Comparison of ENCODE assay signal across 13 cellular contexts in genomic region chr20:45408646-45409213, GRCh38. TPM values are rescaled to one million over a fixed set of nuclear protein-coding genes. Genes with fewer than 3 reads are reported as not detected.
A peak's percentile ranks its signal among the peaks of the same experiment; 100 is the strongest.
DNase-seq lines count a peak whose midpoint lies in the region; ATAC-seq and TF ChIP-seq lines count a peak whose summit lies in the region.
"Had no signal": no experiment of that assay in that cellular context is flagged by ENCODE, and none has a peak within 500 bp of the region (broad histone marks: within the 10 kb centered on the region; RNA-seq: fewer than 3 reads in every experiment).

No MANE protein-coding gene starts in this region.

- H3K4me2 ChIP-seq in GM23338: no peak overlapping the region
- no peak overlapping the region for H3K4me2 ChIP-seq in Karpas-422 (ENCODE audit: low read depth, low read length, poor library complexity, severe bottlenecking)

- H3K27me3 Mint-ChIP-seq in GM23338 (ENCODE audit: insufficient read depth, low read depth, poor library complexity) (peaks cover 26% of the 10 kb centered on the region), osteocyte (ENCODE audit: unreplicated experiment) (no peaks in the 10 kb centered on the region)

- H4K20me1 ChIP-seq in GM23338 (replicated peaks; ENCODE audit: insufficient read depth): no peaks in the 10 kb centered on the region; the same call in 1 of the 2 replicates
- H4K20me1 ChIP-seq in Karpas-422 (ENCODE audit: insufficient read depth, low read depth, low read length): no peaks in the 10 kb centered on the region; the same call in 1 of the 2 replicates

- ATAC-seq in GM23338 (no peak), mucosa of descending colon (no peak), HG03520 (IDR thresholded peaks at IDR 0.05; ENCODE audit: unreplicated experiment) (no peak)
- ATAC-seq: PC-3 had no signal

- no peaks in the 10 kb centered on the region for H3K9me2 ChIP-seq in GM23338 (ENCODE audit: insufficient read depth)
- no peaks in the 10 kb centered on the region for H3K9me2 ChIP-seq in Karpas-422 (replicated peaks; ENCODE audit: insufficient read depth, low read length)

- H3K9ac ChIP-seq in colonic mucosa (ENCODE audit: low read depth in 2 of 2, low read length in 2 of 2) (peak overlapping the region in 1 of 2 donors; percentile 93), Karpas-422 (ENCODE audit: low read length) (no peak overlapping the region)

- no peak overlapping the region for H3K27ac Mint-ChIP-seq in GM23338
- H3K27ac Mint-ChIP-seq in osteocyte (ENCODE audit: unreplicated experiment): no peak overlapping the region

- no peak for TF ChIP-seq CTCF in GM23338 (conservative IDR thresholded peaks at IDR 0.05; ENCODE audit: low read depth in 2 of 2)
- no peak for TF ChIP-seq CTCF in colonic mucosa (IDR thresholded peaks at IDR 0.05)
- no peak for TF ChIP-seq CTCF in osteocyte (IDR thresholded peaks at IDR 0.05)
- no peak for TF ChIP-seq CTCF in mucosa of descending colon (IDR thresholded peaks at IDR 0.05)

- H3K9me3 Mint-ChIP-seq in GM23338: no peaks in the 10 kb centered on the region
- H3K9me3 Mint-ChIP-seq in osteocyte (ENCODE audit: unreplicated experiment): no peaks in the 10 kb centered on the region

- no peak overlapping the region for H3K27ac ChIP-seq in GM23338 (ENCODE audit: low read depth)
- peak overlapping the region; percentile 89 for H3K27ac ChIP-seq in colonic mucosa
- no peak overlapping the region for H3K27ac ChIP-seq in Karpas-422 (ENCODE audit: low read length)

- H3K27me3 ChIP-seq in GM23338 (ENCODE audit: insufficient read depth) (peaks cover 30% of the 10 kb centered on the region), colonic mucosa (no peaks in the 10 kb centered on the region), Karpas-422 (ENCODE audit: low read length) (no peaks in the 10 kb centered on the region)
- H3K27me3 ChIP-seq: testis had no signal

- H3K4me1 Mint-ChIP-seq in GM23338 (peaks cover 10% of the 10 kb centered on the region), osteocyte (ENCODE audit: unreplicated experiment) (peaks cover 14% of the 10 kb centered on the region)

- H3K9me3 ChIP-seq in colonic mucosa (no peaks in the 10 kb centered on the region), mucosa of descending colon (no peaks in the 10 kb centered on the region), Karpas-422 (ENCODE audit: low read length) (no peaks in the 10 kb centered on the region)
- H3K9me3 ChIP-seq: testis had no signal

- H2AFZ ChIP-seq in GM23338 (no peak overlapping the region), Karpas-422 (ENCODE audit: low read length) (no peak overlapping the region)

- no peak overlapping the region for H3K4me3 ChIP-seq in GM23338
- peak overlapping the region; percentile 66 for H3K4me3 ChIP-seq in colonic mucosa
- no peak overlapping the region for H3K4me3 ChIP-seq in mucosa of descending colon
- no peak overlapping the region for H3K4me3 ChIP-seq in Karpas-422 (ENCODE audit: low read length)

- DNase-seq in Ammon's horn (ENCODE audit: low spot score): peak; percentile 71
- DNase-seq in GM23338 (ENCODE audit: low spot score): no peak
- peak; percentile 35 for DNase-seq in colonic mucosa
- DNase-seq in osteocyte (ENCODE audit: extremely low spot score, unreplicated experiment): peak; percentile 73
- no peak for DNase-seq in mucosa of descending colon
- no peak for DNase-seq in Karpas-422
- DNase-seq in SW480 (ENCODE audit: low spot score): no peak
- DNase-seq: activated effector memory CD4-positive, alpha-beta T cell treated with anti-CD3 and anti-CD28 coated beads, Interleukin-2, amount 50 U/mL, for 16 hours; NCI-H1694; PC-3; testis had no signal

- H3K79me2 ChIP-seq in GM23338 (replicated peaks; ENCODE audit: insufficient read depth): peaks cover 9% of the 10 kb centered on the region
- no peaks in the 10 kb centered on the region for H3K79me2 ChIP-seq in Karpas-422 (ENCODE audit: low read length)

- H3K36me3 ChIP-seq in GM23338 (ENCODE audit: insufficient read depth) (peaks cover 8% of the 10 kb centered on the region), colonic mucosa (no peaks in the 10 kb centered on the region), mucosa of descending colon (ENCODE audit: low read depth) (no peaks in the 10 kb centered on the region), Karpas-422 (ENCODE audit: insufficient read depth, low read length) (no peaks in the 10 kb centered on the region)

- peaks cover 21% of the 10 kb centered on the region for H3K36me3 Mint-ChIP-seq in GM23338 (ENCODE audit: low read depth)
- peaks cover 20% of the 10 kb centered on the region for H3K36me3 Mint-ChIP-seq in osteocyte (ENCODE audit: unreplicated experiment)

- H3K4me3 Mint-ChIP-seq in GM23338 (peak overlapping the region; percentile 47; the same call in 1 of the 3 replicates), osteocyte (ENCODE audit: unreplicated experiment) (peak overlapping the region; percentile 32)

- H3K4me1 ChIP-seq in GM23338 (ENCODE audit: insufficient read depth) (peaks cover 11% of the 10 kb centered on the region; the same call in 1 of the 2 replicates), colonic mucosa (peaks cover 15% of the 10 kb centered on the region), mucosa of descending colon (ENCODE audit: low read depth) (peaks cover 49% of the 10 kb centered on the region), Karpas-422 (ENCODE audit: low read length) (no peaks in the 10 kb centered on the region)

- H3F3A ChIP-seq in GM23338 (replicated peaks; ENCODE audit: low read depth): peaks cover 11% of the 10 kb centered on the region; the same call in 1 of the 2 replicates

- intact Hi-C loops in colonic mucosa (cut with DNase I): loop anchor here (5.0 kb wide), 1 partner anchor 36 kb away; no protein-coding TSS in a partner anchor
- intact Hi-C loops in mucosa of descending colon (cut with DNase I, micrococcal nuclease): no loop called here

TF ChIP-seq in GM23338, 12 proteins besides CTCF, POLR2A, EP300 and RAD21 (continues in another document):
- TF ChIP-seq NANOG (IDR thresholded peaks at IDR 0.05; ENCODE audit: borderline replicate concordance) (no peak), ZNF331 (CRISPR knock-in tag; IDR thresholded peaks at IDR 0.05; ENCODE audit: low read depth) (no peak), EZH2 (IDR thresholded peaks at IDR 0.05; ENCODE audit: low read depth, unreplicated experiment) (no peak)

RNA-seq across cellular contexts. Expression of gene DBNDD2, which starts 0.6 kb away (rescaled TPM):
- 25.8 and 28.0 TPM in 2 replicates for total RNA-seq in GM23338 (2014; rRNA removed; shearing (Covaris generic))
- 62.5 and 64.4 TPM in 2 replicates for polyA plus RNA-seq in GM23338 (2016; fragmentation: Nextera tagmentation; extraction: Ambion mirVana)
- total RNA-seq in colonic mucosa (100 to 1,000 TPM; 109 to 131 TPM), osteocyte (37.4 and 37.7 TPM in 2 replicates), mucosa of descending colon (100 to 1,000 TPM; 108 to 125 (median 124) TPM)
- total RNA-seq in Karpas-422 (2014; rRNA removed; shearing (Covaris generic); ENCODE audit: low replicate concordance): 0.22 TPM in 1 of 2 replicates, not detected in the other

RNA-seq across cellular contexts. Expression of gene PIGT, which starts 7.2 kb away (rescaled TPM):
- total RNA-seq in GM23338 (2014; rRNA removed; shearing (Covaris generic)): 55.5 and 63.1 TPM in 2 replicates
- 48.2 and 48.4 TPM in 2 replicates for polyA plus RNA-seq in GM23338 (2016; fragmentation: Nextera tagmentation; extraction: Ambion mirVana)
- total RNA-seq in colonic mucosa: 100 to 1,000 TPM; 129 to 140 TPM
- total RNA-seq in osteocyte: 137 and 140 TPM in 2 replicates
- 100 to 1,000 TPM in 2 of 3 donors, 10 to 100 TPM in 1; 92.1 to 137 (median 124) TPM for total RNA-seq in mucosa of descending colon
- 53.4 and 80.1 TPM in 2 replicates for total RNA-seq in Karpas-422 (2014; rRNA removed; shearing (Covaris generic); ENCODE audit: low replicate concordance)

RNA-seq across cellular contexts. Expression of gene TP53TG5, which starts 30.6 kb away (rescaled TPM):
- total RNA-seq in GM23338 (2014; rRNA removed; shearing (Covaris generic)): not detected in 2 replicates
- not detected in 2 replicates for polyA plus RNA-seq in GM23338 (2016; fragmentation: Nextera tagmentation; extraction: Ambion mirVana)
- total RNA-seq in colonic mucosa: 1 to 10 TPM in 1 of 2 donors, under 1 TPM in 1; 0.40 to 1.0 TPM
- total RNA-seq in osteocyte: not detected in 2 replicates
- 1 to 10 TPM; 1.4 to 2.1 (median 1.6) TPM for total RNA-seq in mucosa of descending colon
- not detected in 2 replicates for total RNA-seq in Karpas-422 (2014; rRNA removed; shearing (Covaris generic); ENCODE audit: low replicate concordance)
- total RNA-seq: mucosa of gallbladder, PC-3 had no signal

RNA-seq across cellular contexts. Expression of gene SYS1, which starts 45.8 kb away (rescaled TPM):
- 12.5 and 21.5 TPM in 2 replicates for total RNA-seq in GM23338 (2014; rRNA removed; shearing (Covaris generic))
- 6.9 and 7.9 TPM in 2 replicates for polyA plus RNA-seq in GM23338 (2016; fragmentation: Nextera tagmentation; extraction: Ambion mirVana)
- total RNA-seq in colonic mucosa: 10 to 100 TPM; 24.4 to 27.7 TPM
- total RNA-seq in osteocyte: 23.7 and 23.8 TPM in 2 replicates
- 10 to 100 TPM; 37.2 to 41.7 (median 39.9) TPM for total RNA-seq in mucosa of descending colon
- total RNA-seq in Karpas-422 (2014; rRNA removed; shearing (Covaris generic); ENCODE audit: low replicate concordance): 18.6 and 34.5 TPM in 2 replicates

Comparison
In these comparisons a context has a peak if more than half of its experiments do, and no peak if none do; other contexts are left out.
1. DNase-seq: peak in Ammon's horn (single experiment), colonic mucosa (single experiment) and osteocyte (single experiment); none in GM23338 (single experiment), mucosa of descending colon (0 of 3), Karpas-422 (single experiment) and SW480 (single experiment).
2. RNA of gene DBNDD2, which starts 0.6 kb away (total RNA-seq): 109 to 131 TPM in colonic mucosa, 108 to 125 TPM in mucosa of descending colon, 37.4 to 37.7 TPM in osteocyte and 25.8 to 28.0 TPM in GM23338; 0.22 TPM in Karpas-422; every median in the first group is over 10 times any median in the second.